Comparison of ENCODE assay signal across 10 cellular contexts in genomic region chr11:104333977-104334376, GRCh38.
DNase-seq lines count a peak whose midpoint lies in the region; ATAC-seq and TF ChIP-seq lines count a peak whose summit lies in the region.
"Had no signal": no experiment of that assay in that cellular context is flagged by ENCODE, and none has a peak within 500 bp of the region (broad histone marks: within the 10 kb centered on the region; RNA-seq: fewer than 3 reads in every experiment).

No MANE protein-coding gene starts in this region.

- H3K4me1 Mint-ChIP-seq in activated CD4-positive, alpha-beta T cell treated with anti-CD3 and anti-CD28 coated beads for 36 hours: no peaks in the 10 kb centered on the region
- no peaks in the 10 kb centered on the region for H3K4me1 Mint-ChIP-seq in nephron progenitor cell

- no peak overlapping the region for H3K4me3 Mint-ChIP-seq in activated CD4-positive, alpha-beta T cell treated with anti-CD3 and anti-CD28 coated beads for 36 hours
- no peak overlapping the region for H3K4me3 Mint-ChIP-seq in nephron progenitor cell
- H3K4me3 Mint-ChIP-seq: natural killer cell treated with Interleukin-12 subunit alpha and Interleukin-12 subunit beta and Interleukin-15 and Interleukin-18, amount 100 ng/mL, for 72 hours had no signal

- no peak overlapping the region for H3K4me3 ChIP-seq in SJCRH30
- H3K4me3 ChIP-seq: stomach had no signal

- no peaks in the 10 kb centered on the region for H3K27me3 ChIP-seq in SJCRH30
- H3K27me3 ChIP-seq: stomach had no signal

- H3K36me3 Mint-ChIP-seq in activated CD4-positive, alpha-beta T cell treated with anti-CD3 and anti-CD28 coated beads for 36 hours (ENCODE audit: low read depth): no peaks in the 10 kb centered on the region
- no peaks in the 10 kb centered on the region for H3K36me3 Mint-ChIP-seq in nephron progenitor cell (ENCODE audit: low read depth)
- H3K36me3 Mint-ChIP-seq: natural killer cell treated with Interleukin-12 subunit alpha and Interleukin-12 subunit beta and Interleukin-15 and Interleukin-18, amount 100 ng/mL, for 72 hours had no signal

- CTCF ChIA-PET in activated CD4-positive, alpha-beta T cell treated with anti-CD3 and anti-CD28 coated beads for 36 hours (lab: Charles Lee): no interaction called here

- no peaks in the 10 kb centered on the region for H3K9me3 ChIP-seq in SJCRH30 (replicated peaks)
- H3K9me3 ChIP-seq: stomach had no signal

- TF ChIP-seq CTCF in nephron progenitor cell (IDR thresholded peaks at IDR 0.05): peak; percentile 33

- ATAC-seq in activated CD4-positive, alpha-beta T cell treated with anti-CD3 and anti-CD28 coated beads for 36 hours: no peak
- peak; percentile 73 for ATAC-seq in HG02852 (IDR thresholded peaks at IDR 0.05; ENCODE audit: unreplicated experiment)
- no peak for ATAC-seq in GM21737 (IDR thresholded peaks at IDR 0.05; ENCODE audit: unreplicated experiment)
- ATAC-seq: natural killer cell treated with Interleukin-12 subunit alpha and Interleukin-12 subunit beta and Interleukin-15 and Interleukin-18, amount 100 ng/mL, for 72 hours had no signal

- no peaks in the 10 kb centered on the region for H3K36me3 ChIP-seq in SJCRH30
- H3K36me3 ChIP-seq: stomach had no signal

- peak; percentile 33 for DNase-seq in activated CD4-positive, alpha-beta T cell treated with anti-CD3 and anti-CD28 coated beads for 36 hours
- DNase-seq in activated CD4-positive, alpha-beta T cell treated with anti-CD3 and anti-CD28 coated beads for 1 hour: no peak
- DNase-seq in SJCRH30: peak; percentile 21 to 54
- DNase-seq in nephron progenitor cell: no peak
- DNase-seq in SKM-1 treated with dmso at 0.1 percent for 144 hours (lab: John Stamatoyannopoulos, UW; ENCODE audit: unreplicated experiment): no peak
- no peak for DNase-seq in epidermal melanocyte (ENCODE audit: insufficient read length, low spot score)
- DNase-seq: stomach had no signal

- POLR2A ChIA-PET in activated CD4-positive, alpha-beta T cell treated with anti-CD3 and anti-CD28 coated beads for 36 hours (lab: Charles Lee): no interaction called here

- H3K27ac ChIP-seq in SJCRH30: no peak overlapping the region
- H3K27ac ChIP-seq: stomach had no signal

- peaks cover 3% of the 10 kb centered on the region for H3K27me3 Mint-ChIP-seq in activated CD4-positive, alpha-beta T cell treated with anti-CD3 and anti-CD28 coated beads for 36 hours
- H3K27me3 Mint-ChIP-seq in nephron progenitor cell (ENCODE audit: low read depth, poor library complexity): no peaks in the 10 kb centered on the region

- H3K27ac Mint-ChIP-seq in activated CD4-positive, alpha-beta T cell treated with anti-CD3 and anti-CD28 coated beads for 36 hours: no peak overlapping the region
- H3K27ac Mint-ChIP-seq in nephron progenitor cell: no peak overlapping the region
- H3K27ac Mint-ChIP-seq: natural killer cell treated with Interleukin-12 subunit alpha and Interleukin-12 subunit beta and Interleukin-15 and Interleukin-18, amount 100 ng/mL, for 72 hours had no signal

- H3K4me1 ChIP-seq in SJCRH30: no peaks in the 10 kb centered on the region
- H3K4me1 ChIP-seq: stomach had no signal

- no peaks in the 10 kb centered on the region for H3K9me3 Mint-ChIP-seq in activated CD4-positive, alpha-beta T cell treated with anti-CD3 and anti-CD28 coated beads for 36 hours (ENCODE audit: low read depth)
- no peaks in the 10 kb centered on the region for H3K9me3 Mint-ChIP-seq in nephron progenitor cell
- H3K9me3 Mint-ChIP-seq: natural killer cell treated with Interleukin-12 subunit alpha and Interleukin-12 subunit beta and Interleukin-15 and Interleukin-18, amount 100 ng/mL, for 72 hours had no signal

- intact Hi-C loops in activated CD4-positive, alpha-beta T cell treated with anti-CD3 and anti-CD28 coated beads for 36 hours (cut with DNase I, micrococcal nuclease): loop anchor here in 1 of 2 experiments (2.0 kb wide), 1 partner anchor 651 kb away; no protein-coding TSS in a partner anchor

Comparison
In these comparisons a context has a peak if more than half of its experiments do, and no peak if none do; other contexts are left out.
1. DNase-seq: peak in activated CD4-positive, alpha-beta T cell treated with anti-CD3 and anti-CD28 coated beads for 36 hours (single experiment) and SJCRH30 (2 of 2); none in activated CD4-positive, alpha-beta T cell treated with anti-CD3 and anti-CD28 coated beads for 1 hour (single experiment), nephron progenitor cell (single experiment), SKM-1 treated with dmso at 0.1 percent for 144 hours (single experiment) and epidermal melanocyte (single experiment).